ENCODE assay signal across 7 cellular contexts in genomic region chr17:8170186-8170585, GRCh38. TPM values are rescaled to one million over a fixed set of nuclear protein-coding genes. Genes with fewer than 3 reads are reported as not detected.
DNase-seq lines count a peak whose midpoint lies in the region; FAIRE-seq and TF ChIP-seq lines count a peak whose summit lies in the region.
"Not testable (repeated sequence)": the region's sequence is repeated elsewhere in the genome, so short reads cannot be mapped to it uniquely, and the experiment has no call there.

No MANE protein-coding gene starts in this region.

- H3K27ac ChIP-seq in BLaER1 treated with 17β-estradiol and CSF1 and Interleukin-3, amounts not matched to agents 10 nM and 100 nM: peak overlapping the region in 1 of 11 experiments; percentile 39; a peak in 1 of 22 replicates
- not testable (repeated sequence) for H3K27ac ChIP-seq in kidney (ENCODE audit: low read depth in 2 of 2, low read length in 2 of 2)

- intact Hi-C loops in kidney (cut with DNase I): not testable (repeated sequence)

- peak overlapping the region in 8 of 11 experiments; percentile 5 to 98 (median 46); a peak in 11 of 22 replicates for H3K4me2 ChIP-seq in BLaER1 treated with 17β-estradiol and CSF1 and Interleukin-3, amounts not matched to agents 10 nM and 100 nM

- TF ChIP-seq CTCF in kidney (IDR thresholded peaks at IDR 0.05; ENCODE audit: borderline replicate concordance, extremely low read depth, insufficient read depth): not testable (repeated sequence)

- H3K4me1 ChIP-seq in BLaER1 treated with 17β-estradiol and CSF1 and Interleukin-3, amounts not matched to agents 10 nM and 100 nM: peaks cover 36 to 52% (median 49%) of the 10 kb centered on the region in 10 experiments
- not testable (repeated sequence) for H3K4me1 ChIP-seq in NT2/D1 (ENCODE audit: insufficient read depth, insufficient read length)
- H3K4me1 ChIP-seq in kidney (ENCODE audit: control insufficient read depth in 1 of 2, insufficient read depth in 1 of 2, low read depth in 1 of 2, low read length in 2 of 2): peaks cover 4 to 12% of the 10 kb centered on the region in 2 donors

- not testable (repeated sequence) for H4K20me1 ChIP-seq in BLaER1 treated with 17β-estradiol and CSF1 and Interleukin-3, amounts not matched to agents 10 nM and 100 nM

- H3K9me3 ChIP-seq in BLaER1 treated with 17β-estradiol and CSF1 and Interleukin-3, amounts not matched to agents 10 nM and 100 nM (replicated peaks in 1 of 11); NT2/D1 (ENCODE audit: insufficient read depth, low read length); kidney (ENCODE audit: control insufficient read depth in 1 of 2, low read length in 2 of 2): not testable (repeated sequence)

- 0 out of 22 replicates have a peak overlapping the region, but pooled peaks of 2 of the 11 experiments have one; percentile 6 to 9 for H3K9ac ChIP-seq in BLaER1 treated with 17β-estradiol and CSF1 and Interleukin-3, amounts not matched to agents 10 nM and 100 nM
- H3K9ac ChIP-seq in NT2/D1 (ENCODE audit: insufficient read length, low read depth): peak overlapping the region; percentile 21
- H3K9ac ChIP-seq in kidney (ENCODE audit: low read length in 2 of 2): not testable (repeated sequence)

- not testable (repeated sequence) for FAIRE-seq in kidney (lab: Jason Lieb, UNC)

- not testable (repeated sequence) for H3K27me3 ChIP-seq in BLaER1 treated with 17β-estradiol and CSF1 and Interleukin-3, amounts not matched to agents 10 nM and 100 nM; NT2/D1 (ENCODE audit: insufficient read depth, insufficient read length)

- in situ Hi-C loops in G401 (cut with HindIII; ENCODE audit: low sequenced_read_pairs): not testable (repeated sequence)

- not testable (repeated sequence) for H3K4me3 ChIP-seq in BLaER1 treated with 17β-estradiol and CSF1 and Interleukin-3, amounts not matched to agents 10 nM and 100 nM; kidney (ENCODE audit: low read length in 2 of 2)
- H3K4me3 ChIP-seq in NT2/D1 (ENCODE audit: insufficient read length, low read depth): peak overlapping the region; percentile 24

- DNase-seq in G401 (ENCODE audit: low spot score) (peak; percentile 60), NCI-H1694 treated with DMSO at 0.1 percent for 48 hours (lab: John Stamatoyannopoulos, UW) (peak; percentile 47), NCI-H524 (lab: John Stamatoyannopoulos, UW) (peak; percentile 42 to 56), cerebellar cortex (ENCODE audit: low spot score) (peak; percentile 44), kidney (peak; percentile 43)
- not testable (repeated sequence) for DNase-seq in NT2/D1 (ENCODE audit: low read depth, low spot score)

- not testable (repeated sequence) for H3K36me3 ChIP-seq in BLaER1 treated with 17β-estradiol and CSF1 and Interleukin-3, amounts not matched to agents 10 nM and 100 nM; NT2/D1 (ENCODE audit: insufficient read depth, insufficient read length, low read length); kidney (ENCODE audit: control insufficient read depth in 1 of 2, insufficient read depth in 2 of 2, low read length in 2 of 2)

RNA-seq across cellular contexts. Expression of gene TMEM107, which starts 6.0 kb away (rescaled TPM):
- 37.8 and 60.6 TPM in 2 replicates for total RNA-seq in G401 (2014; rRNA removed; shearing (Covaris generic))
- 23.4 TPM for total RNA-seq in kidney
- polyA plus RNA-seq in kidney (ENCODE audit: insufficient read depth, low read depth, low replicate concordance): 24.6 TPM

RNA-seq across cellular contexts. Expression of gene VAMP2, which starts 7.4 kb away (rescaled TPM):
- 1.0 and 1.4 TPM in 2 replicates for total RNA-seq in G401 (2014; rRNA removed; shearing (Covaris generic))
- total RNA-seq in kidney: 107 TPM
- 124 TPM for polyA plus RNA-seq in kidney (ENCODE audit: insufficient read depth, low read depth, low replicate concordance)

RNA-seq across cellular contexts. Expression of gene PER1, which starts 18.0 kb away (rescaled TPM):
- total RNA-seq in G401 (2014; rRNA removed; shearing (Covaris generic)): 29.0 and 34.0 TPM in 2 replicates
- total RNA-seq in kidney: 161 TPM
- polyA plus RNA-seq in kidney (ENCODE audit: insufficient read depth, low read depth, low replicate concordance): 25.2 TPM

RNA-seq across cellular contexts. Expression of gene BORCS6, which starts 19.8 kb away (rescaled TPM):
- 24.3 and 25.6 TPM in 2 replicates for total RNA-seq in G401 (2014; rRNA removed; shearing (Covaris generic))
- total RNA-seq in kidney: 8.6 TPM
- polyA plus RNA-seq in kidney (ENCODE audit: insufficient read depth, low read depth, low replicate concordance): 15.4 TPM

RNA-seq across cellular contexts. Expression of gene AURKB, which starts 40.2 kb away (rescaled TPM):
- 162 and 166 TPM in 2 replicates for total RNA-seq in G401 (2014; rRNA removed; shearing (Covaris generic))
- 2.8 TPM for total RNA-seq in kidney
- polyA plus RNA-seq in kidney (ENCODE audit: insufficient read depth, low read depth, low replicate concordance): 0.43 TPM

Comparison
In these comparisons a context has a peak if more than half of its experiments do, and no peak if none do; other contexts are left out.
1. RNA of gene VAMP2, which starts 7.4 kb away (total RNA-seq): 107 TPM in kidney (single experiment); 1.0 to 1.4 TPM in G401; every median in the first group is over 10 times any median in the second.